19 cellular contexts compared by ENCODE assay signal in the genomic region with DNA sequence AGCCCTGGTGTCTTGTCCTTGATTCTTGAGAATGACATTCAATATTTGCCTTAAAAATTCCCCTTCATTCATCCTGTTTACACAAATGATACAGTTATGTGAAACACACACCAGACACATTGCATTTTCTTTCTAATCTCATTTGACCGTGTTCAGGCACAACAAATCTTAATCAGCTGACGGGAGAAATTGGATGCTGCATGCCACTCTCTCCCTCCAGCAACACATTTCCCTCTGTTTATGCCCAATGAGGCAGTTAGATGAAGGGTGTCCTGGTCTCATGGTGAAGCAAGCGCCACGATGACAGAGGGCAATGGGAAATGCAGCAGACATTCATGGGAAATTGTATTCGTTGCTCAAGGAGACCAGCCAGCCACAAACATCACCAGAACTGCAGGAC. TPM values are rescaled to one million over a fixed set of nuclear protein-coding genes. Genes with fewer than 3 reads are reported as not detected.
"Had no signal": no experiment of that assay in that cellular context is flagged by ENCODE, and none has a peak within 500 bp of the region (broad histone marks: within the 10 kb centered on the region; RNA-seq: fewer than 3 reads in every experiment).

No MANE protein-coding gene starts in this region.

- H3K27ac ChIP-seq: left lung, skin epidermis, WERI-Rb-1 had no signal

- ATAC-seq: activated CD4-positive, alpha-beta T cell treated with anti-CD3 and anti-CD28 coated beads for 36 hours; activated CD8-positive, alpha-beta memory T cell treated with anti-CD3 and anti-CD28 coated beads, Interleukin-2, amount 10 ng/mL, durations not matched to agents 7 days and 5 days; activated T-cell treated with anti-CD3 and anti-CD28 coated beads, Interleukin-2, amount 50 U/mL, for 4 hours; left lung; natural killer cell had no signal

- H3K36me3 ChIP-seq: cardiac muscle cell, left lung, WERI-Rb-1 had no signal

- H3K4me3 ChIP-seq: cardiac muscle cell, left lung, skin epidermis had no signal

- H3K27me3 ChIP-seq: cardiac muscle cell, left lung had no signal

- DNase-seq: activated CD4-positive, alpha-beta memory T cell treated with anti-CD3 and anti-CD28 coated beads for 36 hours; activated CD4-positive, alpha-beta T cell treated with anti-CD3 and anti-CD28 coated beads for 36 hours; activated CD8-positive, alpha-beta memory T cell treated with anti-CD3 and anti-CD28 coated beads, Interleukin-2, amount 10 ng/mL, durations not matched to agents 7 days and 5 days; activated effector memory CD4-positive, alpha-beta T cell treated with Interleukin-2 at 50 U/mL for 16 hours; activated naive CD4-positive, alpha-beta T cell treated with anti-CD3 and anti-CD28 coated beads, Interleukin-2, amount 50 U/mL, for 16 hours; activated T-cell treated with anti-CD3 and anti-CD28 coated beads, Interleukin-2, amount 50 U/mL, for 4 hours; cortex of kidney; effector CD8-positive, alpha-beta T cell; foreskin melanocyte; head of caudate nucleus; left lung; mesendoderm; natural killer cell; stimulated activated CD4-positive, alpha-beta T cell treated with anti-CD3 and anti-CD28 coated beads, Interleukin-4, amount 100 ng/mL, for 4 hours; stimulated activated CD8-positive, alpha-beta memory T cell treated with anti-CD3 and anti-CD28 coated beads, Interleukin-4, amount 100 ng/mL, for 48 hours; stimulated activated naive CD4-positive, alpha-beta T cell treated with Interleukin-2 at 50 U/mL for 16 hours; WERI-Rb-1 had no signal

- H3K9me3 ChIP-seq: left lung had no signal

RNA-seq across cellular contexts. Expression of gene FGF1, which starts 3.2 kb away (rescaled TPM):
- total RNA-seq: activated CD4-positive, alpha-beta memory T cell treated with anti-CD3 and anti-CD28 coated beads for 36 hours; activated CD4-positive, alpha-beta T cell treated with anti-CD3 and anti-CD28 coated beads for 36 hours; activated CD8-positive, alpha-beta memory T cell treated with anti-CD3 and anti-CD28 coated beads, Interleukin-2, amount 10 ng/mL, durations not matched to agents 7 days and 5 days; activated T-cell treated with anti-CD3 and anti-CD28 coated beads, Interleukin-2, amount 50 U/mL, for 4 hours; cardiac muscle cell; natural killer cell had no signal
- polyA plus RNA-seq: cardiac muscle cell had no signal
